28 cellular contexts compared by ENCODE assay signal in the genomic region with DNA sequence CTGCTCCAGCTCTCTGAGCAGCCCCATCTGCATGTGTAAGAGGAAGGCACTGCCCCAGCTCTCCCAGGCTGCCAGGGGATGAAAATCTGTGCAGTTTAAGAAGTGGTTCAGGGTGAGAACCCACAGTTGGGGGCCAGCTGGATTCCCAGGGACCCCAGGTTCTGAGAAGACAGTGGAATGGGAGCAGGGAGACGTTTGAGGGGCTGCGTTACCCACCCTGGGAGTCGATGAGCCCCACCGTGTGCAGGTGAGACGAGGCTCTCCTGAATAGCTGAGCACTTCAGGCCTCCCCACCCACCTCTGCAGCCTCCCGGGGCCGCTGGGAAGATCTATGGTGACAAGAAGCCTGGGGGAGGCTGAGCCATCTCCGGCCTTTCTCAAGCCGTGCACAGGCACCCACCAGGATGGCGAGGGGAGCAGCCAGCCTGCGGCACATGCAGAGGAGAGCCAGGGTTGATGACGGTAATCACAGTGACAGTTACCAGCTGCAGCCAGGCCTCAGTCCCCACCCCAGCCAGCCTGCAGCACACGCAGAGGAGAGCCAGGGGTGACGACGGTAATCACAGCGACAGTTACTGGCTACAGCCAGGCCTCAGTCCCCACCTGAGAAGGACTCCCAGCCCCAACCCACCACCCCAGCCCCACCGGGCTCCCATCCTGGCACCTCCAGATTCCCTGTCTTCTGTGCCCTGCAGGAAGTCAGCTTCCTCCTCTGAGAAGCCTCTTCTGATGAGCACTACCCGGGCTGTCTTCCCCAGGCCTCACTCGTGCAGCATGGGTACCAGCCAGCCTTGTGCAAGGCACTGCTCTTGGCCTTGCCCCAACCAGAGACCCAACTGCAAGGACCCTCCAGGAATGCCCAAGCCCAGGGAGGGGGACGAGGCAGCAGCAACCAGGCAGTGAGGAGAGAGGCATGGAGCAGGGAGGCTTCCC.
DNase-seq lines count a peak whose midpoint lies in the region; ATAC-seq and TF ChIP-seq lines count a peak whose summit lies in the region.
"Had no signal": no experiment of that assay in that cellular context is flagged by ENCODE, and none has a peak within 500 bp of the region (broad histone marks: within the 10 kb centered on the region; RNA-seq: fewer than 3 reads in every experiment).

No MANE protein-coding gene starts in this region.

- H3K27ac ChIP-seq in lower lobe of right lung: no peak overlapping the region
- H3K27ac ChIP-seq: adrenal gland, brain microvascular endothelial cell, left ventricle myocardium inferior, right lobe of liver, RWPE1, WERI-Rb-1 had no signal

- H3K36me3 Mint-ChIP-seq in activated CD8-positive, alpha-beta T cell treated with anti-CD3 and anti-CD28 coated beads, Interleukin-2, amount 10 ng/mL, durations not matched to agents 7 days and 5 days (ENCODE audit: low read depth): no peaks in the 10 kb centered on the region
- H3K36me3 Mint-ChIP-seq in activated CD8-positive, alpha-beta T cell treated with anti-CD3 and anti-CD28 coated beads for 36 hours (ENCODE audit: low read depth): no peaks in the 10 kb centered on the region
- H3K36me3 Mint-ChIP-seq: naive thymus-derived CD8-positive, alpha-beta T cell had no signal

- POLR2A ChIA-PET in activated CD8-positive, alpha-beta T cell treated with anti-CD3 and anti-CD28 coated beads, Interleukin-2, amount 10 ng/mL, durations not matched to agents 7 days and 5 days (lab: Charles Lee): no interaction called here
- POLR2A ChIA-PET in activated CD8-positive, alpha-beta T cell treated with anti-CD3 and anti-CD28 coated beads for 36 hours (lab: Charles Lee): no interaction called here

- no peaks in the 10 kb centered on the region for H3K9me3 ChIP-seq in lower lobe of right lung
- H3K9me3 ChIP-seq: adrenal gland, right lobe of liver had no signal

- H3K9me3 Mint-ChIP-seq in activated CD8-positive, alpha-beta T cell treated with anti-CD3 and anti-CD28 coated beads, Interleukin-2, amount 10 ng/mL, durations not matched to agents 7 days and 5 days (ENCODE audit: insufficient read depth): no peaks in the 10 kb centered on the region
- no peaks in the 10 kb centered on the region for H3K9me3 Mint-ChIP-seq in activated CD8-positive, alpha-beta T cell treated with anti-CD3 and anti-CD28 coated beads for 36 hours
- H3K9me3 Mint-ChIP-seq: activated CD4-positive, alpha-beta T cell treated with anti-CD3 and anti-CD28 coated beads, Interleukin-2, amount 10 ng/mL, durations not matched to agents 7 days and 5 days had no signal

- ATAC-seq in activated CD8-positive, alpha-beta T cell treated with anti-CD3 and anti-CD28 coated beads, Interleukin-2, amount 10 ng/mL, durations not matched to agents 7 days and 5 days: no peak
- ATAC-seq in activated CD8-positive, alpha-beta T cell treated with anti-CD3 and anti-CD28 coated beads for 36 hours: no peak
- no peak for ATAC-seq in lower lobe of right lung
- ATAC-seq in GM19324 (IDR thresholded peaks at IDR 0.05; ENCODE audit: low FRiP score, unreplicated experiment): no peak
- ATAC-seq in GM21526 (IDR thresholded peaks at IDR 0.05; ENCODE audit: low FRiP score, unreplicated experiment): no peak
- ATAC-seq: naive thymus-derived CD8-positive, alpha-beta T cell; right lobe of liver; stimulated activated naive CD8-positive, alpha-beta T cell treated with anti-CD3 and anti-CD28 coated beads, Interleukin-15, Interleukin-2, amounts not matched to agents 100 U/mL and 50 U/mL, for 24 hours had no signal

- peak; percentile 13 for DNase-seq in activated CD8-positive, alpha-beta T cell treated with anti-CD3 and anti-CD28 coated beads, Interleukin-2, amount 10 ng/mL, durations not matched to agents 7 days and 5 days
- no peak for DNase-seq in activated CD8-positive, alpha-beta T cell treated with anti-CD3 and anti-CD28 coated beads for 36 hours
- DNase-seq in RPMI8226 (peak; percentile 3), lower lobe of right lung (peak; percentile 33), ureter (ENCODE audit: low spot score) (peak; percentile 37), AG20443 (ENCODE audit: low spot score) (no peak)
- DNase-seq: activated CD4-positive, alpha-beta T cell treated with anti-CD3 and anti-CD28 coated beads, Interleukin-2, amount 10 ng/mL, durations not matched to agents 7 days and 5 days; activated naive CD4-positive, alpha-beta T cell; brain microvascular endothelial cell; DMS79; effector memory CD4-positive, alpha-beta T cell; erythroblast; left ventricle myocardium inferior; midbrain; NCI-H187; NCI-H226; NCI-H774; right lobe of liver; stimulated activated CD4-positive, alpha-beta T cell treated with anti-CD3 and anti-CD28 coated beads, Interleukin-4, amount 100 ng/mL, for 4 hours; stimulated activated naive CD8-positive, alpha-beta T cell treated with anti-CD3 and anti-CD28 coated beads, Interleukin-15, Interleukin-2, amounts not matched to agents 100 U/mL and 50 U/mL, for 24 hours; WERI-Rb-1 had no signal

- H3K4me1 Mint-ChIP-seq in activated CD8-positive, alpha-beta T cell treated with anti-CD3 and anti-CD28 coated beads, Interleukin-2, amount 10 ng/mL, durations not matched to agents 7 days and 5 days (ENCODE audit: low read depth): no peaks in the 10 kb centered on the region
- no peaks in the 10 kb centered on the region for H3K4me1 Mint-ChIP-seq in activated CD8-positive, alpha-beta T cell treated with anti-CD3 and anti-CD28 coated beads for 36 hours (ENCODE audit: low read depth)
- H3K4me1 Mint-ChIP-seq: activated CD4-positive, alpha-beta T cell treated with anti-CD3 and anti-CD28 coated beads, Interleukin-2, amount 10 ng/mL, durations not matched to agents 7 days and 5 days; B cell had no signal

- no peak overlapping the region for H3K4me3 ChIP-seq in lower lobe of right lung
- H3K4me3 ChIP-seq: adrenal gland, left ventricle myocardium inferior, right lobe of liver had no signal

- intact Hi-C loops in activated CD8-positive, alpha-beta T cell treated with anti-CD3 and anti-CD28 coated beads for 36 hours (cut with micrococcal nuclease): no loop called here
- intact Hi-C loops in lower lobe of right lung (cut with DNase I): no loop called here

- TF ChIP-seq CTCF in activated CD8-positive, alpha-beta T cell treated with anti-CD3 and anti-CD28 coated beads for 36 hours (IDR thresholded peaks at IDR 0.05): no peak
- no peak for TF ChIP-seq CTCF in lower lobe of right lung (IDR thresholded peaks at IDR 0.05)

- no peaks in the 10 kb centered on the region for H3K27me3 Mint-ChIP-seq in activated CD8-positive, alpha-beta T cell treated with anti-CD3 and anti-CD28 coated beads, Interleukin-2, amount 10 ng/mL, durations not matched to agents 7 days and 5 days (ENCODE audit: low read depth)
- H3K27me3 Mint-ChIP-seq in activated CD8-positive, alpha-beta T cell treated with anti-CD3 and anti-CD28 coated beads for 36 hours: peaks cover 3% of the 10 kb centered on the region

- no peak overlapping the region for H3K4me3 Mint-ChIP-seq in activated CD8-positive, alpha-beta T cell treated with anti-CD3 and anti-CD28 coated beads, Interleukin-2, amount 10 ng/mL, durations not matched to agents 7 days and 5 days
- no peak overlapping the region for H3K4me3 Mint-ChIP-seq in activated CD8-positive, alpha-beta T cell treated with anti-CD3 and anti-CD28 coated beads for 36 hours
- H3K4me3 Mint-ChIP-seq: activated CD4-positive, alpha-beta T cell treated with anti-CD3 and anti-CD28 coated beads, Interleukin-2, amount 10 ng/mL, durations not matched to agents 7 days and 5 days; B cell; naive thymus-derived CD8-positive, alpha-beta T cell; T-helper 2 cell treated with Interferon-gamma antibody and Interleukin-4, amounts not matched to agents 5 μg/mL and 100 μg/mL, for 36 hours had no signal

- H3K27ac Mint-ChIP-seq in activated CD8-positive, alpha-beta T cell treated with anti-CD3 and anti-CD28 coated beads, Interleukin-2, amount 10 ng/mL, durations not matched to agents 7 days and 5 days: no peak overlapping the region
- no peak overlapping the region for H3K27ac Mint-ChIP-seq in activated CD8-positive, alpha-beta T cell treated with anti-CD3 and anti-CD28 coated beads for 36 hours
- H3K27ac Mint-ChIP-seq: activated CD4-positive, alpha-beta T cell treated with anti-CD3 and anti-CD28 coated beads, Interleukin-2, amount 10 ng/mL, durations not matched to agents 7 days and 5 days; B cell; naive thymus-derived CD8-positive, alpha-beta T cell; T-helper 2 cell treated with Interferon-gamma antibody and Interleukin-4, amounts not matched to agents 5 μg/mL and 100 μg/mL, for 36 hours had no signal

- CTCF ChIA-PET in activated CD8-positive, alpha-beta T cell treated with anti-CD3 and anti-CD28 coated beads, Interleukin-2, amount 10 ng/mL, durations not matched to agents 7 days and 5 days (lab: Charles Lee): no interaction called here
- CTCF ChIA-PET in activated CD8-positive, alpha-beta T cell treated with anti-CD3 and anti-CD28 coated beads for 36 hours (lab: Charles Lee): no interaction called here

- H3K27me3 ChIP-seq in lower lobe of right lung (ENCODE audit: low read depth): peaks cover 6% of the 10 kb centered on the region
- H3K27me3 ChIP-seq: adrenal gland, brain microvascular endothelial cell, right lobe of liver had no signal

- H3K4me1 ChIP-seq in lower lobe of right lung: no peaks in the 10 kb centered on the region
- H3K4me1 ChIP-seq: adrenal gland, left ventricle myocardium inferior, right lobe of liver had no signal

- no peaks in the 10 kb centered on the region for H3K36me3 ChIP-seq in lower lobe of right lung
- H3K36me3 ChIP-seq: adrenal gland, brain microvascular endothelial cell, left ventricle myocardium inferior, right lobe of liver, WERI-Rb-1 had no signal

Comparison
In these comparisons a context has a peak if more than half of its experiments do, and no peak if none do; other contexts are left out.
1. DNase-seq: peak in activated CD8-positive, alpha-beta T cell treated with anti-CD3 and anti-CD28 coated beads, Interleukin-2, amount 10 ng/mL, durations not matched to agents 7 days and 5 days (single experiment), RPMI8226 (single experiment), lower lobe of right lung (single experiment) and ureter (single experiment); none in activated CD8-positive, alpha-beta T cell treated with anti-CD3 and anti-CD28 coated beads for 36 hours (single experiment) and AG20443 (single experiment).